19 cellular contexts compared by ENCODE assay signal in the genomic region with DNA sequence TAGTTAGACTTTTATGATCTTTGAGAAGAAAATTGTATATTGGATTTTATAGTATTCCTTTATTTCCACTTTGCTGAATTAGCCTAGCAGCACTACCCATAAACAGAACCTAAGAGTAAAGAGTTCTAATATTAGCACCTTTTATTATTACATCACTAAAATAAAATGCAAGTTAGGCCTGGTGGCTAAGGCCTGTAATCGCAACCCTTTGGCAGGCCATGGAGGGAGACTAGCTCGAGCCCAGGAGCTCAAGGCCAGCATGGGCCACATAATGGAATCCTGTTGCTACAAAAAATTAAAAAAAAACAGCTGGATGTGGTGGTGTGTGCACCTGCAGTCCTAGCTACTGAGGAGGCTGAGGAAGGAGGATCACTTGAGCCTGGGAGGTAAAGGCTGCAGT.
"Had no signal": no experiment of that assay in that cellular context is flagged by ENCODE, and none has a peak within 500 bp of the region (broad histone marks: within the 10 kb centered on the region; RNA-seq: fewer than 3 reads in every experiment).

No MANE protein-coding gene starts in this region.

- H3K4me1 Mint-ChIP-seq: activated naive CD4-positive, alpha-beta T cell treated with anti-CD3 and anti-CD28 coated beads, Interleukin-2, amount 10 ng/mL, durations not matched to agents 7 days and 5 days; central memory CD8-positive, alpha-beta T cell; immature natural killer cell had no signal

- H3K4me3 Mint-ChIP-seq: activated naive CD4-positive, alpha-beta T cell treated with anti-CD3 and anti-CD28 coated beads, Interleukin-2, amount 10 ng/mL, durations not matched to agents 7 days and 5 days; central memory CD8-positive, alpha-beta T cell; dendritic cell treated with granulocyte-macrophage colony-stimulating factor and Interleukin-4, amounts not matched to agents 40 ng/mL and 50 ng/mL, for 4 days; effector memory CD8-positive, alpha-beta T cell; immature natural killer cell; natural killer cell treated with Interleukin-12 subunit alpha and Interleukin-12 subunit beta and Interleukin-15 and Interleukin-18, amount 100 ng/mL, for 72 hours; T-helper 1 cell treated with Interleukin-12 subunit alpha and Interleukin-12 subunit beta and Interleukin-4 antibody, amounts not matched to agents 30 μg/mL and 1 μg/mL, for 36 hours had no signal

- H3K27ac ChIP-seq: prostate gland, suprapubic skin had no signal

- H3K4me1 ChIP-seq: prostate gland, suprapubic skin had no signal

- H3K9me3 ChIP-seq: prostate gland, suprapubic skin had no signal

- H3K9me3 Mint-ChIP-seq: activated naive CD4-positive, alpha-beta T cell treated with anti-CD3 and anti-CD28 coated beads, Interleukin-2, amount 10 ng/mL, durations not matched to agents 7 days and 5 days; activated T-helper 2 cell treated with anti-CD3 and anti-CD28 coated beads, Interferon-gamma antibody, Interleukin-2, Interleukin-4, amounts not matched to agents 10 μg/mL and 5 μg/mL and 100 μg/mL, durations not matched to agents 14 hours and 24 hours and 36 hours; dendritic cell treated with granulocyte-macrophage colony-stimulating factor and Interleukin-4, amounts not matched to agents 40 ng/mL and 50 ng/mL, for 4 days; T-helper 1 cell treated with Interleukin-12 subunit alpha and Interleukin-12 subunit beta and Interleukin-4 antibody, amounts not matched to agents 30 μg/mL and 1 μg/mL, for 36 hours had no signal

- H3K4me3 ChIP-seq: prostate gland, suprapubic skin had no signal

- H3K36me3 ChIP-seq: prostate gland, suprapubic skin had no signal

- H3K27me3 Mint-ChIP-seq: activated naive CD4-positive, alpha-beta T cell treated with anti-CD3 and anti-CD28 coated beads, Interleukin-2, amount 10 ng/mL, durations not matched to agents 7 days and 5 days; central memory CD8-positive, alpha-beta T cell; dendritic cell treated with granulocyte-macrophage colony-stimulating factor and Interleukin-4, amounts not matched to agents 40 ng/mL and 50 ng/mL, for 4 days; effector memory CD8-positive, alpha-beta T cell; natural killer cell treated with Interleukin-12 subunit alpha and Interleukin-12 subunit beta and Interleukin-15 and Interleukin-18, amount 100 ng/mL, for 72 hours had no signal

- H3K27ac Mint-ChIP-seq: activated naive CD4-positive, alpha-beta T cell treated with anti-CD3 and anti-CD28 coated beads, Interleukin-2, amount 10 ng/mL, durations not matched to agents 7 days and 5 days; activated T-helper 2 cell treated with anti-CD3 and anti-CD28 coated beads, Interferon-gamma antibody, Interleukin-2, Interleukin-4, amounts not matched to agents 10 μg/mL and 5 μg/mL and 100 μg/mL, durations not matched to agents 14 hours and 24 hours and 36 hours; dendritic cell treated with granulocyte-macrophage colony-stimulating factor and Interleukin-4, amounts not matched to agents 40 ng/mL and 50 ng/mL, for 4 days; effector memory CD8-positive, alpha-beta T cell; immature natural killer cell; natural killer cell treated with Interleukin-12 subunit alpha and Interleukin-12 subunit beta and Interleukin-15 and Interleukin-18, amount 100 ng/mL, for 72 hours; T-helper 1 cell treated with Interleukin-12 subunit alpha and Interleukin-12 subunit beta and Interleukin-4 antibody, amounts not matched to agents 30 μg/mL and 1 μg/mL, for 36 hours had no signal

- DNase-seq: activated CD4-positive, alpha-beta T cell treated with anti-CD3 and anti-CD28 coated beads, Interleukin-2, amount 50 U/mL, for 1 hour; activated naive CD4-positive, alpha-beta T cell treated with anti-CD3 and anti-CD28 coated beads, Interleukin-2, amount 10 ng/mL, durations not matched to agents 7 days and 5 days; effector memory CD8-positive, alpha-beta T cell; erythroblast; hippocampal formation; immature natural killer cell; left colon; mammary epithelial cell; occipital lobe; stimulated activated CD4-positive, alpha-beta T cell treated with anti-CD3 and anti-CD28 coated beads, Interleukin-4, amount 100 ng/mL, for 1 hour; stimulated activated CD8-positive, alpha-beta memory T cell treated with anti-CD3 and anti-CD28 coated beads, Interleukin-4, amount 100 ng/mL, for 48 hours; stimulated activated naive CD8-positive, alpha-beta T cell treated with anti-CD3 and anti-CD28 coated beads, Interleukin-15, Interleukin-2, amounts not matched to agents 100 U/mL and 50 U/mL, for 24 hours had no signal

- H3K36me3 Mint-ChIP-seq: activated naive CD4-positive, alpha-beta T cell treated with anti-CD3 and anti-CD28 coated beads, Interleukin-2, amount 10 ng/mL, durations not matched to agents 7 days and 5 days; immature natural killer cell; natural killer cell treated with Interleukin-12 subunit alpha and Interleukin-12 subunit beta and Interleukin-15 and Interleukin-18, amount 100 ng/mL, for 72 hours had no signal

- H3K27me3 ChIP-seq: suprapubic skin had no signal

- ATAC-seq: effector memory CD8-positive, alpha-beta T cell; left colon; natural killer cell treated with Interleukin-12 subunit alpha and Interleukin-12 subunit beta and Interleukin-15 and Interleukin-18, amount 100 ng/mL, for 72 hours; stimulated activated naive CD8-positive, alpha-beta T cell treated with anti-CD3 and anti-CD28 coated beads, Interleukin-15, Interleukin-2, amounts not matched to agents 100 U/mL and 50 U/mL, for 24 hours had no signal
